Comparison of ENCODE assay signal across 16 cellular contexts in the genomic region with DNA sequence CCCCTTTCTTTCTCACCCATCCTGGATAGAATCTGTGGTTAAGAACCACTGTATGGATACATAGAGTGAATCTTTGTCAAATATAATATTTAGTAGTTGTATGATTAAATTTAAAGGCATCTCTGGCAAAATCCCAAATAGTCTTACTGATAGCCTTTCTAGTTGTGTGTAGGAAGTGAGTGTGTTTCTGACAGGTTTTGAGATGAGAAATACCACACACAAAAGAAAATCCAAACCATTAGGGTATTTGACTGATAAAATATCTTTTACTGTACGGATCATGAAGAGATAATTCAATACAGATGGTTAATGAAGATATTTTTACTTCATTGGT. TPM values are rescaled to one million over a fixed set of nuclear protein-coding genes. Genes with fewer than 3 reads are reported as not detected.
A peak's percentile ranks its signal among the peaks of the same experiment; 100 is the strongest.
DNase-seq lines count a peak whose midpoint lies in the region; ATAC-seq and TF ChIP-seq lines count a peak whose summit lies in the region.
"Had no signal": no experiment of that assay in that cellular context is flagged by ENCODE, and none has a peak within 500 bp of the region (broad histone marks: within the 10 kb centered on the region; RNA-seq: fewer than 3 reads in every experiment).

No MANE protein-coding gene starts in this region.

- CTCF ChIA-PET in activated CD4-positive, alpha-beta T cell treated with anti-CD3 and anti-CD28 coated beads for 36 hours (lab: Charles Lee), result interaction anchor here (0.6 kb wide), 1 partner anchor 685 kb away, joined by 3 read pairs; no protein-coding TSS in a partner anchor
- CTCF ChIA-PET in activated CD4-positive, alpha-beta memory T cell treated with anti-CD3 and anti-CD28 coated beads for 36 hours (lab: Charles Lee), result interaction anchor here (0.8 to 1.5 kb wide), 2 partner anchors 11 to 45 kb away, joined by 3 to 4 read pairs; a partner anchor contains a TSS

- no peak for ATAC-seq in activated CD4-positive, alpha-beta T cell treated with anti-CD3 and anti-CD28 coated beads for 36 hours
- ATAC-seq in T-helper 17 cell (no peak), psoas muscle (no peak), HG02642 (IDR thresholded peaks at IDR 0.05; ENCODE audit: poor library complexity, unreplicated experiment) (no peak)

- DNase-seq in activated CD4-positive, alpha-beta T cell treated with anti-CD3 and anti-CD28 coated beads for 36 hours, result no peak
- no peak for DNase-seq in activated CD4-positive, alpha-beta T cell treated with anti-CD3 and anti-CD28 coated beads for 48 hours
- DNase-seq in HCEC 1CT (peak; percentile 24), T-helper 17 cell (no peak), psoas muscle (no peak), GOT3 (lab: John Stamatoyannopoulos, UW) (no peak)
- DNase-seq in activated CD4-positive, alpha-beta memory T cell treated with anti-CD3 and anti-CD28 coated beads for 36 hours, result no peak
- DNase-seq: Calu3, GDM1, Kasumi-1, NCI-H187 treated with DMSO at 0.1 percent for 48 hours, NCI-H2171, NCI-H510A, NCI-H82 had no signal

- H3K4me3 ChIP-seq in psoas muscle, result peak overlapping the region; percentile 55
- H3K4me3 ChIP-seq: SJSA1 had no signal

- no peak for TF ChIP-seq CTCF in psoas muscle (IDR thresholded peaks at IDR 0.05)

- H3K9me3 Mint-ChIP-seq in activated CD4-positive, alpha-beta T cell treated with anti-CD3 and anti-CD28 coated beads for 36 hours (ENCODE audit: low read depth), result no peaks in the 10 kb centered on the region
- H3K9me3 Mint-ChIP-seq in activated CD4-positive, alpha-beta memory T cell treated with anti-CD3 and anti-CD28 coated beads for 36 hours, result no peaks in the 10 kb centered on the region

- H3K36me3 Mint-ChIP-seq in activated CD4-positive, alpha-beta T cell treated with anti-CD3 and anti-CD28 coated beads for 36 hours (ENCODE audit: low read depth), result no peaks in the 10 kb centered on the region
- H3K36me3 Mint-ChIP-seq in T-helper 17 cell (ENCODE audit: low read depth), result no peaks in the 10 kb centered on the region
- peaks cover 3% of the 10 kb centered on the region for H3K36me3 Mint-ChIP-seq in activated CD4-positive, alpha-beta memory T cell treated with anti-CD3 and anti-CD28 coated beads for 36 hours

- peak overlapping the region; percentile 87 for H3K27ac ChIP-seq in psoas muscle
- H3K27ac ChIP-seq: SJSA1 had no signal

- 30 to 54% (median 46%) methylated on average over 1 of the region's 1 CpG for WGBS in psoas muscle, 3 donors

- H3K4me1 ChIP-seq in psoas muscle, result peaks cover 46% of the 10 kb centered on the region
- H3K4me1 ChIP-seq: SJSA1 had no signal

- no peaks in the 10 kb centered on the region for H3K36me3 ChIP-seq in psoas muscle (ENCODE audit: insufficient read depth in 1 of 2, low read depth in 1 of 2)
- H3K36me3 ChIP-seq: SJSA1 had no signal

- H3K27me3 ChIP-seq in psoas muscle (ENCODE audit: insufficient read depth in 3 of 3, low read length in 2 of 3), result no peaks in the 10 kb centered on the region
- H3K27me3 ChIP-seq: SJSA1 had no signal

- intact Hi-C loops in activated CD4-positive, alpha-beta T cell treated with anti-CD3 and anti-CD28 coated beads for 36 hours (cut with DNase I, micrococcal nuclease), result loop anchor here (2.0 to 10.0 kb wide), 5 partner anchors 49 to 905 kb away; a partner anchor contains a TSS
- intact Hi-C loops in psoas muscle (cut with DNase I), result loop anchor here in 1 of 2 donors (10.0 kb wide), 1 partner anchor 235 kb away; a partner anchor contains a TSS
- intact Hi-C loops in activated CD4-positive, alpha-beta memory T cell treated with anti-CD3 and anti-CD28 coated beads for 36 hours (cut with micrococcal nuclease), result loop anchor here (5.0 kb wide), 2 partner anchors 192 to 533 kb away; no protein-coding TSS in a partner anchor

- H3K4me3 Mint-ChIP-seq in activated CD4-positive, alpha-beta T cell treated with anti-CD3 and anti-CD28 coated beads for 36 hours, result no peak overlapping the region
- no peak overlapping the region for H3K4me3 Mint-ChIP-seq in T-helper 17 cell
- H3K4me3 Mint-ChIP-seq in activated CD4-positive, alpha-beta memory T cell treated with anti-CD3 and anti-CD28 coated beads for 36 hours, result no peak overlapping the region

- peak overlapping the region; percentile 31 for H3K27ac Mint-ChIP-seq in activated CD4-positive, alpha-beta T cell treated with anti-CD3 and anti-CD28 coated beads for 36 hours
- H3K27ac Mint-ChIP-seq in T-helper 17 cell, result peak overlapping the region; percentile 63
- H3K27ac Mint-ChIP-seq in activated CD4-positive, alpha-beta memory T cell treated with anti-CD3 and anti-CD28 coated beads for 36 hours, result no peak overlapping the region

- H3K27me3 Mint-ChIP-seq in activated CD4-positive, alpha-beta T cell treated with anti-CD3 and anti-CD28 coated beads for 36 hours, result no peaks in the 10 kb centered on the region
- no peaks in the 10 kb centered on the region for H3K27me3 Mint-ChIP-seq in T-helper 17 cell
- H3K27me3 Mint-ChIP-seq in activated CD4-positive, alpha-beta memory T cell treated with anti-CD3 and anti-CD28 coated beads for 36 hours, result no peaks in the 10 kb centered on the region

- no peaks in the 10 kb centered on the region for H3K9me3 ChIP-seq in T-helper 17 cell (ENCODE audit: control insufficient read depth, low read length, poor library complexity, severe bottlenecking)
- H3K9me3 ChIP-seq in psoas muscle, result no peaks in the 10 kb centered on the region
- H3K9me3 ChIP-seq: SJSA1 had no signal

- peaks cover 67% of the 10 kb centered on the region for H3K4me1 Mint-ChIP-seq in activated CD4-positive, alpha-beta T cell treated with anti-CD3 and anti-CD28 coated beads for 36 hours
- H3K4me1 Mint-ChIP-seq in T-helper 17 cell, result peaks cover 45% of the 10 kb centered on the region
- H3K4me1 Mint-ChIP-seq in activated CD4-positive, alpha-beta memory T cell treated with anti-CD3 and anti-CD28 coated beads for 36 hours (ENCODE audit: low read depth), result peaks cover 69% of the 10 kb centered on the region

- POLR2A ChIA-PET in activated CD4-positive, alpha-beta T cell treated with anti-CD3 and anti-CD28 coated beads for 36 hours (lab: Charles Lee), result no interaction called here
- POLR2A ChIA-PET in activated CD4-positive, alpha-beta memory T cell treated with anti-CD3 and anti-CD28 coated beads for 36 hours (lab: Charles Lee), result interaction anchor here (1.0 kb wide), 1 partner anchor 240 kb away, joined by 3 read pairs; no protein-coding TSS in a partner anchor

RNA-seq across cellular contexts. Expression of a gene that starts 44.7 kb away (rescaled TPM):
- total RNA-seq in activated CD4-positive, alpha-beta T cell treated with anti-CD3 and anti-CD28 coated beads for 36 hours, result 10 to 100 TPM; 12.5 to 15.0 TPM
- total RNA-seq in T-helper 17 cell, result 10 to 100 TPM; 53.5 to 55.3 TPM
- 10 to 100 TPM; 16.4 to 32.7 (median 23.5) TPM for total RNA-seq in psoas muscle
- 10 to 100 TPM in 2 of 3 donors, 1 to 10 TPM in 1; 4.2 to 23.2 (median 14.0) TPM for polyA plus RNA-seq in psoas muscle
- total RNA-seq in activated CD4-positive, alpha-beta memory T cell treated with anti-CD3 and anti-CD28 coated beads for 36 hours, result 10 to 100 TPM; 16.7 to 17.1 TPM
